In the genomic region with DNA sequence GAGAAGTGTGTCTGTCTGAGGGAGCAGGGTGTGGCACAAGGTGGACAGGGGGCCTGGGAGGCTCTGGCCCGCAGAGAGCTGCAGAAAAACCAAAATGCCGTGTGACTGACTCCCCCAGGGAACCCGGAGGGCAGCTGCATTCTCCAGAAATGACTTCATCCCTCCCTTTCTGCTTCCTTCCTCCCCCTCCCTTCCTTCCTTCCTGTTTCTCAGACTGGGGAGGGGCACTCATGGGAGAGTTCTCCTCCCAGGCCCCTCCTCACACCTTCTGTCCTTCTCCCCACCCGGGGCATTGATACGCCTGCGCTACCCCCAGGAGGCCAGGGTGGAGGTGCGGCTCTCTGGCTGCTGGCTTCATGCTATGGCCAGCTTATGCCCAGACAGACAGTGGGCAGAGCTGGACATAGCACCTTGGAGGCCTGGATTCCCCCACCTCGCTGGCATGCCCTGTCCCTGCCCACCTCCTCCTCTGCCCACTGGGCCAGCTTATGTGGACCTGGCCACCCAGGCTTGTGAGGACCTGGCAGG, we compare ENCODE assay signal across 8 cellular contexts. TPM values are rescaled to one million over a fixed set of nuclear protein-coding genes. Genes with fewer than 3 reads are reported as not detected.
DNase-seq lines count a peak whose midpoint lies in the region; ATAC-seq and TF ChIP-seq lines count a peak whose summit lies in the region.

No MANE protein-coding gene starts in this region.

- 38% methylated on average over 8 of the region's 8 CpGs for WGBS in hepatocyte (ENCODE audit: low lambda C conversion rate, missing lambda C conversion rate)
- WGBS in stomach, 5 donors = 27 to 39% (median 33%) methylated on average over 7 to 8 of the region's 8 CpGs

- H3K36me3 ChIP-seq in ACC112 (ENCODE audit: insufficient read depth, low read length) (no peaks in the 10 kb centered on the region), hepatocyte (replicated peaks; ENCODE audit: insufficient read depth, low read depth) (no peaks in the 10 kb centered on the region), stomach (peaks cover 0 to 32% (median 16%) of the 10 kb centered on the region in 4 donors)

- H3K27ac Mint-ChIP-seq in activated T-helper 2 cell treated with anti-CD3 and anti-CD28 coated beads, Interferon-gamma antibody, Interleukin-2, Interleukin-4, amounts not matched to agents 10 μg/mL and 5 μg/mL and 100 μg/mL, durations not matched to agents 14 hours and 24 hours and 36 hours = peak overlapping the region; percentile 78

- H3K4me2 ChIP-seq in hepatocyte = no peak overlapping the region

- no peaks in the 10 kb centered on the region for H3K27me3 ChIP-seq in ACC112 (ENCODE audit: insufficient read depth, low read length)
- H3K27me3 ChIP-seq in HL-60 (ENCODE audit: insufficient read depth, poor library complexity, severe bottlenecking) = no peaks in the 10 kb centered on the region
- no peaks in the 10 kb centered on the region for H3K27me3 ChIP-seq in hepatocyte
- no peaks in the 10 kb centered on the region for H3K27me3 ChIP-seq in stomach

- no peak for TF ChIP-seq POLR2A in stomach (IDR thresholded peaks at IDR 0.05)

- intact Hi-C loops in activated T-helper 2 cell treated with anti-CD3 and anti-CD28 coated beads, Interferon-gamma antibody, Interleukin-2, Interleukin-4, amounts not matched to agents 10 μg/mL and 5 μg/mL and 100 μg/mL, durations not matched to agents 14 hours and 24 hours and 36 hours (cut with micrococcal nuclease) = no loop called here
- intact Hi-C loops in stomach (cut with DNase I; ENCODE audit: low total_unique reads) = no loop called here

- H4K20me1 ChIP-seq in hepatocyte (ENCODE audit: insufficient read depth, poor library complexity, severe bottlenecking) = no peaks in the 10 kb centered on the region

- peak overlapping the region; percentile 12 for H2AFZ ChIP-seq in ACC112 (ENCODE audit: low read length, unreplicated experiment)
- H2AFZ ChIP-seq in hepatocyte = no peak overlapping the region

- H3K4me1 Mint-ChIP-seq in activated T-helper 2 cell treated with anti-CD3 and anti-CD28 coated beads, Interferon-gamma antibody, Interleukin-2, Interleukin-4, amounts not matched to agents 10 μg/mL and 5 μg/mL and 100 μg/mL, durations not matched to agents 14 hours and 24 hours and 36 hours (ENCODE audit: low read depth) = peaks cover 13% of the 10 kb centered on the region

- no peaks in the 10 kb centered on the region for H3K9me2 ChIP-seq in hepatocyte (replicated peaks; ENCODE audit: insufficient read depth)

- peak overlapping the region; percentile 55 for H3K27ac ChIP-seq in ACC112 (ENCODE audit: low read depth, low read length)
- no peak overlapping the region for H3K27ac ChIP-seq in HL-60 (replicated peaks)
- peak overlapping the region; percentile 53 for H3K27ac ChIP-seq in hepatocyte
- peak overlapping the region; percentile 1 to 90 (median 76) for H3K27ac ChIP-seq in stomach

- TF ChIP-seq CTCF in HL-60 (IDR thresholded peaks at IDR 0.05; ENCODE audit: insufficient read depth, low read length) (no peak), hepatocyte (IDR thresholded peaks at IDR 0.05; ENCODE audit: poor library complexity) (no peak), stomach (IDR thresholded peaks at IDR 0.05) (no peak)

- DNase-seq in HL-60 (ENCODE audit: low read depth in 1 of 2, low spot score in 1 of 2) = peak; percentile 27 to 51
- DNase-seq in activated T-helper 2 cell treated with anti-CD3 and anti-CD28 coated beads, Interferon-gamma antibody, Interleukin-2, Interleukin-4, amounts not matched to agents 10 μg/mL and 5 μg/mL and 100 μg/mL, durations not matched to agents 14 hours and 24 hours and 36 hours (ENCODE audit: low spot score) = no peak
- DNase-seq in hepatocyte (ENCODE audit: low spot score) = peak; percentile 58
- no peak for DNase-seq in stomach
- DNase-seq in stimulated activated naive CD4-positive, alpha-beta T cell treated with Interleukin-2 at 50 U/mL for 16 hours (lab: John Stamatoyannopoulos, UW) = no peak
- no peak for DNase-seq in DMS79 (lab: John Stamatoyannopoulos, UW)

- H3K36me3 Mint-ChIP-seq in activated T-helper 2 cell treated with anti-CD3 and anti-CD28 coated beads, Interferon-gamma antibody, Interleukin-2, Interleukin-4, amounts not matched to agents 10 μg/mL and 5 μg/mL and 100 μg/mL, durations not matched to agents 14 hours and 24 hours and 36 hours (ENCODE audit: low read depth) = no peaks in the 10 kb centered on the region

- no peaks in the 10 kb centered on the region for H3K27me3 Mint-ChIP-seq in activated T-helper 2 cell treated with anti-CD3 and anti-CD28 coated beads, Interferon-gamma antibody, Interleukin-2, Interleukin-4, amounts not matched to agents 10 μg/mL and 5 μg/mL and 100 μg/mL, durations not matched to agents 14 hours and 24 hours and 36 hours (ENCODE audit: low read depth)

- no peaks in the 10 kb centered on the region for H3K9me3 ChIP-seq in hepatocyte (ENCODE audit: low read depth)
- no peaks in the 10 kb centered on the region for H3K9me3 ChIP-seq in stomach

- no peaks in the 10 kb centered on the region for H3K9me3 Mint-ChIP-seq in activated T-helper 2 cell treated with anti-CD3 and anti-CD28 coated beads, Interferon-gamma antibody, Interleukin-2, Interleukin-4, amounts not matched to agents 10 μg/mL and 5 μg/mL and 100 μg/mL, durations not matched to agents 14 hours and 24 hours and 36 hours

- H3K79me2 ChIP-seq in ACC112 (ENCODE audit: control insufficient read depth, insufficient read depth, low read length, unreplicated experiment) = no peaks in the 10 kb centered on the region
- H3K79me2 ChIP-seq in hepatocyte = no peaks in the 10 kb centered on the region

- ATAC-seq in GM21515 (IDR thresholded peaks at IDR 0.05; ENCODE audit: unreplicated experiment) = no peak

- H3K4me3 Mint-ChIP-seq in activated T-helper 2 cell treated with anti-CD3 and anti-CD28 coated beads, Interferon-gamma antibody, Interleukin-2, Interleukin-4, amounts not matched to agents 10 μg/mL and 5 μg/mL and 100 μg/mL, durations not matched to agents 14 hours and 24 hours and 36 hours (ENCODE audit: low read depth) = no peak overlapping the region

- TF ChIP-seq EP300 in stomach (IDR thresholded peaks at IDR 0.05) = no peak

- H3K4me1 ChIP-seq in ACC112 (ENCODE audit: control insufficient read depth, insufficient read depth, low read length, unreplicated experiment) (peaks cover 16% of the 10 kb centered on the region), hepatocyte (ENCODE audit: insufficient read depth) (peaks cover 10% of the 10 kb centered on the region), stomach (peaks cover 18 to 75% (median 48%) of the 10 kb centered on the region in 4 donors)

- H3K4me3 ChIP-seq in ACC112 (ENCODE audit: low read depth, low read length) (no peak overlapping the region), HL-60 (replicated peaks; ENCODE audit: insufficient read depth, low read length) (no peak overlapping the region), hepatocyte (no peak overlapping the region), stomach (no peak overlapping the region)

RNA-seq across cellular contexts. Expression of gene GPR17, which starts 8.2 kb away (rescaled TPM):
- total RNA-seq in activated T-helper 2 cell treated with anti-CD3 and anti-CD28 coated beads, Interferon-gamma antibody, Interleukin-2, Interleukin-4, amounts not matched to agents 10 μg/mL and 5 μg/mL and 100 μg/mL, durations not matched to agents 14 hours and 24 hours and 36 hours = not detected in 2 replicates
- not detected in 2 replicates for total RNA-seq in hepatocyte
- 0.39 TPM in 1 of 2 replicates, not detected in the other for polyA plus RNA-seq in hepatocyte
- not detected for total RNA-seq in stomach
- polyA plus RNA-seq in stomach = under 1 TPM; 0.19 to 0.61 (median 0.25) TPM

RNA-seq across cellular contexts. Expression of gene LIMS2, which starts 37.5 kb away (rescaled TPM):
- 8.2 and 8.8 TPM in 2 replicates for total RNA-seq in activated T-helper 2 cell treated with anti-CD3 and anti-CD28 coated beads, Interferon-gamma antibody, Interleukin-2, Interleukin-4, amounts not matched to agents 10 μg/mL and 5 μg/mL and 100 μg/mL, durations not matched to agents 14 hours and 24 hours and 36 hours
- total RNA-seq in hepatocyte (3.9 and 4.0 TPM in 2 replicates), stomach (10 to 100 TPM; 30.3 to 90.4 (median 52.5) TPM)
- polyA plus RNA-seq in hepatocyte (8.3 and 14.9 TPM in 2 replicates), stomach (10 to 100 TPM; 33.0 to 94.1 (median 66.6) TPM)

Comparison
In these comparisons a context has a peak if more than half of its experiments do, and no peak if none do; other contexts are left out.
1. DNase-seq: peak in HL-60 (2 of 2) and hepatocyte (single experiment); none in activated T-helper 2 cell treated with anti-CD3 and anti-CD28 coated beads, Interferon-gamma antibody, Interleukin-2, Interleukin-4, amounts not matched to agents 10 μg/mL and 5 μg/mL and 100 μg/mL, durations not matched to agents 14 hours and 24 hours and 36 hours (single experiment), stomach (single experiment), stimulated activated naive CD4-positive, alpha-beta T cell treated with Interleukin-2 at 50 U/mL for 16 hours (single experiment) and DMS79 (single experiment).